In genomic region chr3:163043074-163043473, GRCh38 we compare ENCODE assay signal across 1 cellular context.
TF ChIP-seq lines count a peak whose summit lies in the region.

No MANE protein-coding gene starts in this region.

TF ChIP-seq in H1, 55 proteins besides CTCF, POLR2A, EP300 and RAD21 (continued from another document):
- no peak for TF ChIP-seq E2F6 (IDR thresholded peaks at IDR 0.05)
